ENCODE assay signal across 2 cellular contexts in genomic region chr7:567305-567883, GRCh38.
TF ChIP-seq lines count a peak whose summit lies in the region.

No MANE protein-coding gene starts in this region.

TF ChIP-seq in HEK293, 187 proteins besides CTCF, POLR2A, EP300 and RAD21 (continued from another document):
- no peak for TF ChIP-seq PRDM10 (tag by site-specific recombination; IDR thresholded peaks at IDR 0.05)
- no peak for TF ChIP-seq ZNF704 (tag by site-specific recombination; IDR thresholded peaks at IDR 0.05)
- TF ChIP-seq ZNF169 (tag by site-specific recombination; IDR thresholded peaks at IDR 0.05), result no peak
- no peak for TF ChIP-seq ZSCAN4 (tag by site-specific recombination; IDR thresholded peaks at IDR 0.05)
- no peak for TF ChIP-seq ZNF624 (tag by site-specific recombination; IDR thresholded peaks at IDR 0.05)
- no peak for TF ChIP-seq KLF8 (tag by site-specific recombination; IDR thresholded peaks at IDR 0.05)
- peak; percentile 84 for TF ChIP-seq ZNF146 (tag by site-specific recombination; IDR thresholded peaks at IDR 0.05)
- TF ChIP-seq ZNF513 (tag by site-specific recombination; IDR thresholded peaks at IDR 0.05), result peak; percentile 98

TF ChIP-seq in K562, 482 proteins besides CTCF, POLR2A, EP300 and RAD21 (continued from another document):
- TF ChIP-seq ZNF407 (IDR thresholded peaks at IDR 0.05; ENCODE audit: low read depth) (no peak), HBP1 (CRISPR knock-in tag; IDR thresholded peaks at IDR 0.05) (peak; percentile 32; the same call in 1 of the 2 replicates), CREB3L1 (IDR thresholded peaks at IDR 0.05; ENCODE audit: borderline replicate concordance, low read depth) (no peak), EHMT2 (IDR thresholded peaks at IDR 0.05) (0 out of 2 replicates have a peak, but pooled peaks have one; percentile 18), MLLT1 (IDR thresholded peaks at IDR 0.05) (no peak)
